26 cellular contexts compared by ENCODE assay signal in the genomic region with DNA sequence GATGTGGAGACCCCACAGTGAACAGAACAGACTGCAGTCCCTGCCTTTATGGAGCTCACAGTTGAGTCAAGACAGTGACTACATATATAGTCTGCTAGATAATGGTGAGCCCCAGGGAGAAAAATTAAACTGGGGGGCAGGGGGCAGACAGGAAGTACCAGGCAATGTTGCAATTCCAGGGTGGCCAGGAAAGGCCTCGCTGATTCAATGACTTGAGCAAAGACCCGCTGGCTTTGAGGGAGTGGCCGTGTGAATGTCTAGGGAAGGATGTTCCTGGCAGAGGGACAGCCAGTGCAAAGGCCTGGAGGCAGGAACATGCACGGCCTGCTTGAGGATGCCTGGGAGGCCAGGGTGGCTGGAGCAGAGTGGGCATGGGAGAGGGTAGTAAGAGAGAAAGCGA. TPM values are rescaled to one million over a fixed set of nuclear protein-coding genes. Genes with fewer than 3 reads are reported as not detected.
"Had no signal": no experiment of that assay in that cellular context is flagged by ENCODE, and none has a peak within 500 bp of the region (broad histone marks: within the 10 kb centered on the region; RNA-seq: fewer than 3 reads in every experiment).

No MANE protein-coding gene starts in this region.

- DNase-seq: activated CD4-positive, alpha-beta T cell treated with anti-CD3 and anti-CD28 coated beads, Interleukin-2, amount 10 ng/mL, durations not matched to agents 7 days and 5 days; activated CD8-positive, alpha-beta memory T cell treated with anti-CD3 and anti-CD28 coated beads for 24 hours; activated effector memory CD4-positive, alpha-beta T cell treated with anti-CD3 and anti-CD28 coated beads, Interleukin-2, amount 50 U/mL, for 16 hours; activated naive CD4-positive, alpha-beta T cell treated with anti-CD3 and anti-CD28 coated beads, Interleukin-2, amount 50 U/mL, for 16 hours; activated T-cell treated with anti-CD3 and anti-CD28 coated beads, Interleukin-2, amount 50 U/mL, for 72 hours; adrenal gland; effector memory CD8-positive, alpha-beta T cell; gastrocnemius medialis; head of caudate nucleus; left lung; psoas muscle; right cardiac atrium; stimulated activated CD4-positive, alpha-beta T cell treated with anti-CD3 and anti-CD28 coated beads, Interleukin-2, amount 100 ng/mL, for 48 hours; stimulated activated naive CD8-positive, alpha-beta T cell treated with anti-CD3 and anti-CD28 coated beads, Interleukin-15, amount 100 ng/mL, for 72 hours; T1000; transverse colon; uterus had no signal

- H3K27me3 ChIP-seq: adrenal gland, gastrocnemius medialis, uterus had no signal

- H3K27ac ChIP-seq: adrenal gland, breast epithelium, gastrocnemius medialis, left lung, psoas muscle, skin epidermis, suprapubic skin, transverse colon, uterus had no signal

- H3K27me3 Mint-ChIP-seq: activated CD4-positive, alpha-beta T cell treated with anti-CD3 and anti-CD28 coated beads, Interleukin-2, amount 10 ng/mL, durations not matched to agents 7 days and 5 days; stimulated activated naive CD8-positive, alpha-beta T cell treated with anti-CD3 and anti-CD28 coated beads, Interleukin-15, amount 100 ng/mL, for 72 hours had no signal

- H3K9me3 Mint-ChIP-seq: activated CD4-positive, alpha-beta T cell treated with anti-CD3 and anti-CD28 coated beads, Interleukin-2, amount 10 ng/mL, durations not matched to agents 7 days and 5 days; activated T-cell treated with anti-CD3 and anti-CD28 coated beads, Interleukin-2, amount 50 U/mL, for 72 hours; dendritic cell treated with granulocyte-macrophage colony-stimulating factor and Interleukin-4, amounts not matched to agents 40 ng/mL and 50 ng/mL, for 4 days; effector memory CD8-positive, alpha-beta T cell; stimulated activated naive CD8-positive, alpha-beta T cell treated with anti-CD3 and anti-CD28 coated beads, Interleukin-15, amount 100 ng/mL, for 72 hours had no signal

- H3K4me3 ChIP-seq: adrenal gland, breast epithelium, gastrocnemius medialis, left lung, psoas muscle, skin epidermis, suprapubic skin, transverse colon, uterus had no signal

- H3K27ac Mint-ChIP-seq: activated CD4-positive, alpha-beta T cell treated with anti-CD3 and anti-CD28 coated beads, Interleukin-2, amount 10 ng/mL, durations not matched to agents 7 days and 5 days; activated T-cell treated with anti-CD3 and anti-CD28 coated beads, Interleukin-2, amount 50 U/mL, for 72 hours; dendritic cell treated with granulocyte-macrophage colony-stimulating factor and Interleukin-4, amounts not matched to agents 40 ng/mL and 50 ng/mL, for 4 days; effector memory CD8-positive, alpha-beta T cell had no signal

- ATAC-seq: activated CD4-positive, CD25-positive, alpha-beta regulatory T cell treated with anti-CD3 and anti-CD28 coated beads, Interleukin-2, amount 50 U/mL, for 24 hours; effector memory CD8-positive, alpha-beta T cell; gastrocnemius medialis; left lung; psoas muscle; right cardiac atrium had no signal

- H3K4me3 Mint-ChIP-seq: activated CD4-positive, alpha-beta T cell treated with anti-CD3 and anti-CD28 coated beads, Interleukin-2, amount 10 ng/mL, durations not matched to agents 7 days and 5 days; activated T-cell treated with anti-CD3 and anti-CD28 coated beads, Interleukin-2, amount 50 U/mL, for 72 hours; dendritic cell treated with granulocyte-macrophage colony-stimulating factor and Interleukin-4, amounts not matched to agents 40 ng/mL and 50 ng/mL, for 4 days; effector memory CD8-positive, alpha-beta T cell; stimulated activated naive CD8-positive, alpha-beta T cell treated with anti-CD3 and anti-CD28 coated beads, Interleukin-15, amount 100 ng/mL, for 72 hours had no signal

RNA-seq across cellular contexts. Expression of gene EPHA8, which starts 23.0 kb away (rescaled TPM):
- total RNA-seq: activated CD4-positive, alpha-beta T cell treated with anti-CD3 and anti-CD28 coated beads, Interleukin-2, amount 10 ng/mL, durations not matched to agents 7 days and 5 days; activated T-cell treated with anti-CD3 and anti-CD28 coated beads, Interleukin-2, amount 50 U/mL, for 72 hours; breast epithelium; gastrocnemius medialis; kidney epithelial cell; left lung; lung microvascular endothelial cell; myocyte; psoas muscle; right cardiac atrium; T-helper 1 cell treated with Interleukin-12 subunit alpha and Interleukin-12 subunit beta and Interleukin-4 antibody, amounts not matched to agents 30 ng/mL and 1 ng/mL, for 36 hours; transverse colon had no signal
- polyA plus RNA-seq: right cardiac atrium had no signal
